Comparison of ENCODE assay signal across 8 cellular contexts in the genomic region with DNA sequence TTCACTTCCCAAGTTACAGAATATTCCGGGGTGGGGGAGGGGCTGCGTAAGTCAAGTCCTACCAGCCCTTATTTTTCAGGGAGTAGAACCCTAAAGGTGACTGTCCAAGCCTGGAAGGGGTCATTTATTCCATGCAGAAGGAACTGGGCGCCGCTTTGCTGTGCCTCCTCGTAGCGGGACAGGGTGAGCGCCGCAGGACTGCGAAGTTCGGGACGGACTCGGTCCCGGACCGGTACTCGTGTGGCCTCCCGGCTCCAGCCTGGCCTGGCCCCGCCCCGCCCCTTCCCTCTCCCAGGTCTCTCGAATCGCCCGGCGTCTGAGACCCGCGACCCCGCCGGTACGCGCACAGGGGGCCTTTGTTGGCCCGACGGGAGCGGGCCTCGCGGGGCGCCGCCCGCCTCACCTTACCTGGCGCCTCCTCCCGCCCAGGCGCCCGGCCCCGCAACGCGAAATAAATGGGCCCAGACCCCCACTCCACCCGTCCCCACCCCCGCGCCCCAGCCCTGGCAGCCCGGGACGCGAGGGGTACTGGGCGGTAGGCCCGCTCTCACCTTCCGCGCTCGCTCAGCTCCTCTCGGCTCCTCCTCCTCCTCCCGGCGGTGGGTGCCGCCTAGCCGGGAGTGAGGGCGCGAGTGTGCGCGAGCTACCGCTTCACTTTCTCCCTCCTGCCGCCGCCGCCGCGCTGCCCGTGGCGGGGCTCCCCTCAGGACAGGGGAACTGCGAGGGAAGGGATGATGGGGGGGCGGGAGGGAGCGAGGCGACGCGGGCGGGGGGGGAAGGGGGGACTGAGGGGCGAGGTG. TPM values are rescaled to one million over a fixed set of nuclear protein-coding genes. Genes with fewer than 3 reads are reported as not detected.
DNase-seq lines count a peak whose midpoint lies in the region; ATAC-seq lines count a peak whose summit lies in the region.

No MANE protein-coding gene starts in this region.

- H3K4me2 ChIP-seq in mesendoderm (ENCODE audit: low read length) = peak overlapping the region; percentile 86

- no CpG with 5 or more reads among the region's 79 CpGs for WGBS in mesendoderm (ENCODE audit: extremely low coverage, insufficient coverage, low lambda C conversion rate)

- H3K4me3 ChIP-seq in mesendoderm (ENCODE audit: low read length) = peak overlapping the region; percentile 96

- peak overlapping the region; percentile 96 for H3K9ac ChIP-seq in mesendoderm (ENCODE audit: low read length)

- no peak overlapping the region for H2BK15ac ChIP-seq in mesendoderm (replicated peaks; ENCODE audit: low read depth)

- no peaks in the 10 kb centered on the region for H3K36me3 ChIP-seq in mesendoderm (ENCODE audit: control insufficient read depth, insufficient read depth, low read length)

- H2BK5ac ChIP-seq in mesendoderm (ENCODE audit: low read length) = peak overlapping the region; percentile 88

- no peaks in the 10 kb centered on the region for H3K27me3 ChIP-seq in mesendoderm (ENCODE audit: insufficient read depth, low read length, poor library complexity)

- H3K79me2 ChIP-seq in mesendoderm (ENCODE audit: control insufficient read depth, insufficient read depth, low read length) = peaks cover 20% of the 10 kb centered on the region

- H3K79me1 ChIP-seq in mesendoderm (ENCODE audit: low read length) = peaks cover 3% of the 10 kb centered on the region

- H2AK5ac ChIP-seq in mesendoderm (ENCODE audit: low read length) = no peak overlapping the region

- peaks cover 12% of the 10 kb centered on the region for H3K4me1 ChIP-seq in mesendoderm (ENCODE audit: control insufficient read depth, low read depth, low read length)

- H3K27ac ChIP-seq in mesendoderm (ENCODE audit: low read depth, low read length) = peak overlapping the region; percentile 85

- H4K8ac ChIP-seq in mesendoderm (ENCODE audit: low read depth, low read length) = no peak overlapping the region

- H3K23ac ChIP-seq in mesendoderm (ENCODE audit: low read length) = no peak overlapping the region

- H4K5ac ChIP-seq in mesendoderm (ENCODE audit: low read length) = no peak overlapping the region

- peak overlapping the region; percentile 75 for H2BK120ac ChIP-seq in mesendoderm (ENCODE audit: low read depth, low read length)

- peak overlapping the region; percentile 99 for H3K18ac ChIP-seq in mesendoderm (ENCODE audit: low read length)

- peak; percentile 4 for DNase-seq in CMK (ENCODE audit: low read depth)
- peak; percentile 53 for DNase-seq in M059J (ENCODE audit: low read depth)
- DNase-seq in activated CD4-positive, alpha-beta T cell treated with anti-CD3 and anti-CD28 coated beads, Interleukin-2, amount 50 U/mL, for 48 hours = peak; percentile 41 to 48
- DNase-seq in effector CD4-positive, alpha-beta T cell = peak; percentile 36
- peak; percentile 79 for DNase-seq in mesendoderm
- peak; percentile 26 for DNase-seq in stimulated activated CD8-positive, alpha-beta memory T cell treated with anti-CD3 and anti-CD28 coated beads, Interleukin-15, amount 100 ng/mL, for 24 hours (ENCODE audit: low read depth)
- no peak for DNase-seq in DMS114 treated with DMSO at 0.1 percent for 48 hours (lab: John Stamatoyannopoulos, UW; ENCODE audit: unreplicated experiment)

- H3K4ac ChIP-seq in mesendoderm (ENCODE audit: low read depth, low read length) = peak overlapping the region; percentile 66

- ATAC-seq in GM19467 (IDR thresholded peaks at IDR 0.05; ENCODE audit: unreplicated experiment) = peak; percentile 30

- peak overlapping the region; percentile 97 for H3K56ac ChIP-seq in mesendoderm (ENCODE audit: low read length)

RNA-seq across cellular contexts. Expression of gene PAK1, which starts 0.7 kb away (rescaled TPM):
- total RNA-seq in M059J (2014; rRNA removed; shearing (Covaris generic)) = 31.6 and 37.5 TPM in 2 replicates
- 73.0 TPM for polyA plus RNA-seq in mesendoderm (2013, experiment 1 of 2)
- polyA plus RNA-seq in mesendoderm (2013, experiment 2 of 2) = 78.9 TPM
